In genomic region chr3:7367968-7368367, GRCh38 we compare ENCODE assay signal across 19 cellular contexts.
"Had no signal": no experiment of that assay in that cellular context is flagged by ENCODE, and none has a peak within 500 bp of the region (broad histone marks: within the 10 kb centered on the region; RNA-seq: fewer than 3 reads in every experiment).

No MANE protein-coding gene starts in this region.

- DNase-seq: KBM-7, MV-4-11, NCI-H1048, NCI-H1105, NCI-H1417, NCI-H1694 treated with DMSO at 0.1 percent for 48 hours, NCI-H1930, NCI-H2081, NCI-H2107, NCI-H2227 treated with DMSO at 0.1 percent for 48 hours, NCI-H526 treated with DMSO at 0.1 percent for 48 hours, NCI-H774, Right ventricle myocardium superior, RPMI8226, SIG-M5 had no signal

- H3K27me3 ChIP-seq: SJSA1 had no signal

- H3K9me3 ChIP-seq: SJSA1 had no signal

- H3K4me1 ChIP-seq: SJSA1 had no signal

- H3K4me3 ChIP-seq: SJSA1, SK-N-MC had no signal

- H3K27ac ChIP-seq: HL-60, SJSA1, SK-N-MC had no signal

- H3K36me3 ChIP-seq: SJSA1 had no signal

- FAIRE-seq: RCC 7860 had no signal
